ENCODE assay signal across 15 cellular contexts in genomic region chr2:160077912-160078585, GRCh38. TPM values are rescaled to one million over a fixed set of nuclear protein-coding genes. Genes with fewer than 3 reads are reported as not detected.
"Had no signal": no experiment of that assay in that cellular context is flagged by ENCODE, and none has a peak within 500 bp of the region (broad histone marks: within the 10 kb centered on the region; RNA-seq: fewer than 3 reads in every experiment).

No MANE protein-coding gene starts in this region.

- DNase-seq: activated CD4-positive, alpha-beta T cell treated with anti-CD3 and anti-CD28 coated beads, Interleukin-2, amount 50 U/mL, for 1 hour; activated T-cell treated with anti-CD3 and anti-CD28 coated beads, Interleukin-2, amount 50 U/mL, for 1 hour; amniotic stem cell; dermis blood vessel endothelial cell; heart right ventricle; naive thymus-derived CD8-positive, alpha-beta T cell; right lobe of liver; spleen; stimulated activated naive CD4-positive, alpha-beta T cell treated with Interleukin-2 at 50 U/mL for 16 hours had no signal

- ATAC-seq: activated naive CD4-positive, alpha-beta T cell treated with anti-CD3 and anti-CD28 coated beads, Interleukin-2, amount 50 U/mL, for 72 hours; body of pancreas; heart right ventricle; naive thymus-derived CD8-positive, alpha-beta T cell; right lobe of liver; SK-N-SH treated with all-trans-retinoic acid at 6 μM for 48 hours had no signal

- H3K27me3 ChIP-seq: body of pancreas, heart right ventricle, right lobe of liver, spleen had no signal

- FAIRE-seq: frontal cortex, keratinocyte had no signal

- H3K4me1 ChIP-seq: prostate gland, right lobe of liver had no signal

- H3K27ac ChIP-seq: body of pancreas, heart right ventricle, prostate gland, right lobe of liver, spleen had no signal

- H3K4me3 ChIP-seq: body of pancreas, heart right ventricle, prostate gland, right lobe of liver, spleen had no signal

- H3K9me3 ChIP-seq: prostate gland, right lobe of liver had no signal

- H3K36me3 ChIP-seq: heart right ventricle, prostate gland, right lobe of liver, spleen had no signal

RNA-seq across cellular contexts. Expression of gene PLA2R1, which starts 15.6 kb away (rescaled TPM):
- total RNA-seq: activated naive CD4-positive, alpha-beta T cell treated with anti-CD3 and anti-CD28 coated beads, Interleukin-2, amount 50 U/mL, for 72 hours; naive thymus-derived CD8-positive, alpha-beta T cell had no signal
- polyA plus RNA-seq: naive thymus-derived CD8-positive, alpha-beta T cell had no signal
